8 cellular contexts compared by ENCODE assay signal in genomic region chr5:147509710-147510651, GRCh38. TPM values are rescaled to one million over a fixed set of nuclear protein-coding genes. Genes with fewer than 3 reads are reported as not detected.
DNase-seq lines count a peak whose midpoint lies in the region; ATAC-seq and TF ChIP-seq lines count a peak whose summit lies in the region.

TSS of gene DPYSL3 (minus strand) at chr5:147510068. CDS start at chr5:147509858, 210 bp downstream.

- ATAC-seq in GM18868 (IDR thresholded peaks at IDR 0.05; ENCODE audit: unreplicated experiment): peak; percentile 60

- peaks cover 22% of the 10 kb centered on the region for H3K4me1 Mint-ChIP-seq in chondrocyte (ENCODE audit: low read depth)

- H3K27me3 Mint-ChIP-seq in chondrocyte (ENCODE audit: low read depth): peaks cover 2% of the 10 kb centered on the region

- peak within 1 kb of the TSS; percentile 46 to 80 (median 79) for H3K4me3 ChIP-seq in skeletal muscle tissue (ENCODE audit: low read length in 3 of 3)

- no peaks in the 10 kb centered on the region for H3K9me3 Mint-ChIP-seq in chondrocyte (ENCODE audit: low read depth)

- DNase-seq in A172 (ENCODE audit: low spot score) (peak; percentile 66), NCI-H526 (lab: John Stamatoyannopoulos, UW) (peak; percentile 80 to 82), chondrocyte (ENCODE audit: low spot score) (peak; percentile 92), iris pigment epithelial cell (ENCODE audit: low read depth) (peak; percentile 75), cerebellar nuclear complex (lab: John Stamatoyannopoulos, UW) (no peak), Kasumi-1 (lab: John Stamatoyannopoulos, UW) (no peak)

- peak; percentile 73 for TF ChIP-seq CTCF in chondrocyte (IDR thresholded peaks at IDR 0.05)

- H3K4me3 Mint-ChIP-seq in chondrocyte (ENCODE audit: unreplicated experiment): peak within 1 kb of the TSS; percentile 82

- peak within 1 kb of the TSS; percentile 0 for H3K27ac Mint-ChIP-seq in chondrocyte (ENCODE audit: unreplicated experiment)

- no peaks in the 10 kb centered on the region for H3K36me3 ChIP-seq in skeletal muscle tissue (ENCODE audit: control insufficient read depth in 3 of 3, insufficient read depth in 3 of 3, low read length in 3 of 3)

- H3K9me3 ChIP-seq in skeletal muscle tissue (ENCODE audit: control insufficient read depth in 3 of 3, low read length in 3 of 3): no peaks in the 10 kb centered on the region

- peak within 1 kb of the TSS; percentile 79 for H3K27ac ChIP-seq in skeletal muscle tissue (ENCODE audit: low read depth, low read length)

- peaks cover 4 to 12% (median 5%) of the 10 kb centered on the region in 3 donors for H3K27me3 ChIP-seq in skeletal muscle tissue (ENCODE audit: control insufficient read depth in 3 of 3, insufficient read depth in 3 of 3, low read length in 3 of 3)

- peak within 1 kb of the TSS; percentile 77 to 88 (median 80) for H3K9ac ChIP-seq in skeletal muscle tissue (ENCODE audit: low read depth in 1 of 3, low read length in 3 of 3)

- H3K4me1 ChIP-seq in skeletal muscle tissue (ENCODE audit: control insufficient read depth in 3 of 3, insufficient read depth in 3 of 3, low read length in 3 of 3): peaks cover 3 to 19% (median 9%) of the 10 kb centered on the region in 3 donors

- no peaks in the 10 kb centered on the region for H3K36me3 Mint-ChIP-seq in chondrocyte (ENCODE audit: low read depth)

RNA-seq across cellular contexts. Expression of gene DPYSL3, which starts in this region (rescaled TPM):
- 308 and 485 TPM in 2 replicates for total RNA-seq in A172 (2014; rRNA removed; shearing (Covaris generic))
- 60.2 to 63.1 TPM (median 60.4 TPM) in 3 replicates for total RNA-seq in chondrocyte
- total RNA-seq in skeletal muscle tissue: 109 TPM

Comparison
In these comparisons a context has a peak if more than half of its experiments do, and no peak if none do; other contexts are left out.
1. DNase-seq: peak in A172 (single experiment), NCI-H526 (2 of 2), chondrocyte (single experiment) and iris pigment epithelial cell (single experiment); none in cerebellar nuclear complex (0 of 2) and Kasumi-1 (0 of 2).